Comparison of ENCODE assay signal across 9 cellular contexts in the genomic region with DNA sequence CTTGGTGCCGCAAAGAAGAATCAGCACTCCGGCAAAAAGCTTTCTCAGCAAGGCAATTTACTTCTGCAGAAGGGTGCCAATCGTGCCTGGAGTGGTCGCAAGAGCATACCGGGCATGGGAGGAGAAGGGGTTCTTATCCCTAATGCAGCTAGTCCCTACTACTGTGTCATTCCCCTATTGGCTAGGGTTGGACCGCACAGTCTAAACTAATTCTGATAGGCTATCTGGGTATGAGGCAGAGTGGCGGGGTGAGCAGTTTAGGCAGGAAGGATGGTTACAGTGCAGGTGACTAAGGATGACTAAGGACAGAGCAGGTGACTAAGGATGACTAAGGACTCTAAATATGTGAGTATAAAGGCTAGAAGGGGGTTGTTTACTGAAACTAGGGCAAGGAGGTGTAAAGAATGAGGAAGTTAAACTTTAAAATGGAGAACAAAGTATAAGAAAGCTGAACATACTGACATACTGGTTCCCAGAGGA. TPM values are rescaled to one million over a fixed set of nuclear protein-coding genes. Genes with fewer than 3 reads are reported as not detected.
A peak's percentile ranks its signal among the peaks of the same experiment; 100 is the strongest.
DNase-seq lines count a peak whose midpoint lies in the region; TF ChIP-seq lines count a peak whose summit lies in the region.
"Had no signal": no experiment of that assay in that cellular context is flagged by ENCODE, and none has a peak within 500 bp of the region (broad histone marks: within the 10 kb centered on the region; RNA-seq: fewer than 3 reads in every experiment).

No MANE protein-coding gene starts in this region.

- H3K27ac Mint-ChIP-seq in neural crest cell (ENCODE audit: unreplicated experiment): peak overlapping the region; percentile 88

- TF ChIP-seq CTCF in neural crest cell (conservative IDR thresholded peaks at IDR 0.05): no peak

- no peaks in the 10 kb centered on the region for H3K4me1 ChIP-seq in SJCRH30

- H3K36me3 ChIP-seq in MG63 (peaks cover 72% of the 10 kb centered on the region), SJCRH30 (peaks cover 39% of the 10 kb centered on the region)

- H3K4me1 Mint-ChIP-seq in neural crest cell: peaks cover 3% of the 10 kb centered on the region

- peaks cover 18% of the 10 kb centered on the region; the same call in 1 of the 2 replicates for H3K9me3 ChIP-seq in MG63
- H3K9me3 ChIP-seq in SJCRH30 (replicated peaks): peaks cover 10% of the 10 kb centered on the region

- no peaks in the 10 kb centered on the region for H3K27me3 Mint-ChIP-seq in neural crest cell (ENCODE audit: low read depth)

- H3K9me3 Mint-ChIP-seq in neural crest cell: peaks cover 10% of the 10 kb centered on the region

- peaks cover 49% of the 10 kb centered on the region for H3K36me3 Mint-ChIP-seq in neural crest cell (ENCODE audit: low read depth)

- H3K27me3 ChIP-seq in MG63: no peaks in the 10 kb centered on the region
- H3K27me3 ChIP-seq in SJCRH30: no peaks in the 10 kb centered on the region

- H3K4me3 ChIP-seq in MG63: no peak overlapping the region
- no peak overlapping the region for H3K4me3 ChIP-seq in SJCRH30

- peak; percentile 13 for DNase-seq in activated CD4-positive, alpha-beta T cell treated with anti-CD3 and anti-CD28 coated beads for 48 hours
- no peak for DNase-seq in activated CD4-positive, alpha-beta T cell treated with anti-CD3 and anti-CD28 coated beads, Interleukin-2, amount 50 U/mL, for 1 hour
- peak; percentile 10 for DNase-seq in MG63
- peak; percentile 44 for DNase-seq in amniotic epithelial cell (ENCODE audit: low read depth)
- DNase-seq in neural crest cell (ENCODE audit: low read depth, low spot score): no peak
- no peak for DNase-seq in middle frontal gyrus (ENCODE audit: extremely low spot score, low spot score)
- DNase-seq in C1 segment of cervical spinal cord (lab: John Stamatoyannopoulos, UW): no peak
- DNase-seq in SJCRH30: no peak
- DNase-seq: NCI-H1092 treated with DMSO at 0.1 percent for 48 hours had no signal

- no peak overlapping the region for H3K4me3 Mint-ChIP-seq in neural crest cell

- no peak overlapping the region for H3K27ac ChIP-seq in SJCRH30

RNA-seq across cellular contexts. Expression of gene PGBD4, which starts 52.9 kb away (rescaled TPM):
- total RNA-seq in MG63 (2014; rRNA removed; shearing (Covaris generic); ENCODE audit: low replicate concordance): 0.76 and 1.6 TPM in 2 replicates
- total RNA-seq in neural crest cell: 1.9 TPM in 2 replicates
- 1.9 and 2.5 TPM in 2 replicates for total RNA-seq in SJCRH30 (2014; rRNA removed; shearing (Covaris generic))

RNA-seq across cellular contexts. Expression of gene EMC7, which starts 53.1 kb away (rescaled TPM):
- 59.0 and 66.2 TPM in 2 replicates for total RNA-seq in MG63 (2014; rRNA removed; shearing (Covaris generic); ENCODE audit: low replicate concordance)
- 29.8 and 30.9 TPM in 2 replicates for total RNA-seq in neural crest cell
- total RNA-seq in SJCRH30 (2014; rRNA removed; shearing (Covaris generic)): 32.5 and 33.4 TPM in 2 replicates

RNA-seq across cellular contexts. Expression of gene KATNBL1, which starts 55.1 kb away (rescaled TPM):
- 38.1 and 62.4 TPM in 2 replicates for total RNA-seq in MG63 (2014; rRNA removed; shearing (Covaris generic); ENCODE audit: low replicate concordance)
- total RNA-seq in neural crest cell: 56.3 and 66.0 TPM in 2 replicates
- 35.5 and 37.4 TPM in 2 replicates for total RNA-seq in SJCRH30 (2014; rRNA removed; shearing (Covaris generic))

Comparison
In these comparisons a context has a peak if more than half of its experiments do, and no peak if none do; other contexts are left out.
1. DNase-seq: peak in activated CD4-positive, alpha-beta T cell treated with anti-CD3 and anti-CD28 coated beads for 48 hours (single experiment), MG63 (single experiment) and amniotic epithelial cell (single experiment); none in activated CD4-positive, alpha-beta T cell treated with anti-CD3 and anti-CD28 coated beads, Interleukin-2, amount 50 U/mL, for 1 hour (single experiment), neural crest cell (single experiment), middle frontal gyrus (single experiment), C1 segment of cervical spinal cord (0 of 14) and SJCRH30 (0 of 2).